In genomic region chr1:1724035-1724864, GRCh38 we compare ENCODE assay signal across 8 cellular contexts. TPM values are rescaled to one million over a fixed set of nuclear protein-coding genes. Genes with fewer than 3 reads are reported as not detected.
DNase-seq lines count a peak whose midpoint lies in the region; ATAC-seq and TF ChIP-seq lines count a peak whose summit lies in the region.
"Not testable (repeated sequence)": the region's sequence is repeated elsewhere in the genome, so short reads cannot be mapped to it uniquely, and the experiment has no call there.

Gene CDK11A, minus strand, starts transcription at chr1:1724357. Its CDS starts 1,539 bp downstream, at chr1:1722818.

- peak in 1 of 2 donors; percentile 33 for TF ChIP-seq RAD21 in liver (IDR thresholded peaks at IDR 0.05)

- not testable (repeated sequence) for H3K4me1 ChIP-seq in liver (ENCODE audit: control insufficient read depth in 4 of 4, insufficient read depth in 4 of 4, low read length in 3 of 4)

- peak within 1 kb of the TSS in 1 of 2 donors; percentile 65 for H3K9ac ChIP-seq in liver (ENCODE audit: low read depth in 1 of 2, low read length in 2 of 2)

- TF ChIP-seq CTCF in C4-2B (conservative IDR thresholded peaks at IDR 0.05) = peak; percentile 77
- not testable (repeated sequence) for TF ChIP-seq CTCF in liver (IDR thresholded peaks at IDR 0.05; ENCODE audit: low read depth, low read length, missing input control)

- H3K27ac ChIP-seq in C4-2B (peak within 1 kb of the TSS; percentile 77), liver (ENCODE audit: low read depth in 1 of 2, low read length in 2 of 2) (peak within 1 kb of the TSS; percentile 71 to 81)

- ATAC-seq in GM19351 (IDR thresholded peaks at IDR 0.05; ENCODE audit: unreplicated experiment) = peak; percentile 95
- ATAC-seq in HG03521 (IDR thresholded peaks at IDR 0.05; ENCODE audit: unreplicated experiment) = peak; percentile 95

- DNase-seq in NCI-H748 treated with DMSO at 0.1 percent for 48 hours (lab: John Stamatoyannopoulos, UW) (peak; percentile 69), dermis blood vessel endothelial cell (peak; percentile 99)
- DNase-seq in activated CD4-positive, alpha-beta T cell treated with anti-CD3 and anti-CD28 coated beads, Interleukin-2, amount 50 U/mL, for 24 hours (ENCODE audit: low read depth in 1 of 2, low spot score in 1 of 2) = peak; percentile 75 to 99
- DNase-seq in stimulated activated CD4-positive, alpha-beta T cell treated with anti-CD3 and anti-CD28 coated beads, Interleukin-4, amount 100 ng/mL, for 24 hours = peak; percentile 94

- under 1% methylated on average over 56 of the region's 78 CpGs for WGBS in liver

- not testable (repeated sequence) for H3K27me3 ChIP-seq in liver (ENCODE audit: control insufficient read depth in 4 of 4, insufficient read depth in 4 of 4, low read length in 3 of 4)

- peak within 1 kb of the TSS; percentile 61 to 80 (median 78) for H3K4me3 ChIP-seq in liver (ENCODE audit: low read depth in 1 of 3, low read length in 3 of 3)

- not testable (repeated sequence) for H3K9me3 ChIP-seq in liver (ENCODE audit: control insufficient read depth in 4 of 4, low read length in 3 of 4)

- peaks cover 0 to 12% (median 7%) of the 10 kb centered on the region in 4 donors for H3K36me3 ChIP-seq in liver (ENCODE audit: control insufficient read depth in 4 of 4, insufficient read depth in 3 of 4, low read depth in 1 of 4, low read length in 3 of 4)

TF ChIP-seq in liver, 16 proteins besides CTCF, POLR2A, EP300 and RAD21:
- TF ChIP-seq FOXA1 (IDR thresholded peaks at IDR 0.05) = peak; percentile 41
- TF ChIP-seq MAX (IDR thresholded peaks at IDR 0.05) = peak; percentile 66
- peak; percentile 47 to 66 for TF ChIP-seq HNF4A (conservative IDR thresholded peaks at IDR 0.05)
- peak in 1 of 2 donors; percentile 62 for TF ChIP-seq JUND (IDR thresholded peaks at IDR 0.05)
- TF ChIP-seq GABPA (IDR thresholded peaks at IDR 0.05 in 1 of 2, conservative IDR thresholded peaks at IDR 0.05 in 1 of 2) = peak; percentile 79 to 94
- TF ChIP-seq RXRA (IDR thresholded peaks at IDR 0.05) = peak; percentile 76 to 81
- peak; percentile 85 for TF ChIP-seq NR2F2 (IDR thresholded peaks at IDR 0.05)
- TF ChIP-seq ZBTB33 (IDR thresholded peaks at IDR 0.05) = peak; percentile 62
- peak; percentile 48 for TF ChIP-seq YY1 (IDR thresholded peaks at IDR 0.05)
- peak; percentile 46 to 60 for TF ChIP-seq EGR1 (IDR thresholded peaks at IDR 0.05; ENCODE audit: low read depth in 2 of 2)
- peak; percentile 68 for TF ChIP-seq SP1 (IDR thresholded peaks at IDR 0.05)

RNA-seq across cellular contexts. Expression of gene CDK11A, which starts in this region (rescaled TPM):
- total RNA-seq in dermis blood vessel endothelial cell = 8.5 and 11.7 TPM in 2 replicates
- total RNA-seq in liver = 10 to 100 TPM; 13.8 to 17.0 TPM
- 10 to 100 TPM; 13.7 to 14.1 TPM for polyA plus RNA-seq in liver

Comparison
In these comparisons a context has a peak if more than half of its experiments do, and no peak if none do; other contexts are left out.
1. Peak in every context shown above with its lines: DNase-seq, ATAC-seq, H3K4me3 ChIP-seq and H3K27ac ChIP-seq.